In genomic region chr3:50289130-50289529, GRCh38 we compare ENCODE assay signal across 25 cellular contexts. TPM values are rescaled to one million over a fixed set of nuclear protein-coding genes. Genes with fewer than 3 reads are reported as not detected.
"Had no signal": no experiment of that assay in that cellular context is flagged by ENCODE, and none has a peak within 500 bp of the region (broad histone marks: within the 10 kb centered on the region; RNA-seq: fewer than 3 reads in every experiment).

No MANE protein-coding gene starts in this region.

- H3K4me3 Mint-ChIP-seq: activated B cell treated with CpG ODN at 0.5 μM for 24 hours; activated CD8-positive, alpha-beta memory T cell treated with anti-CD3 and anti-CD28 coated beads, Interleukin-2, amount 10 ng/mL, durations not matched to agents 7 days and 5 days had no signal

- H3K27ac Mint-ChIP-seq: activated B cell treated with CpG ODN at 0.5 μM for 24 hours; activated CD8-positive, alpha-beta memory T cell treated with anti-CD3 and anti-CD28 coated beads, Interleukin-2, amount 10 ng/mL, durations not matched to agents 7 days and 5 days; mesothelial cell of epicardium had no signal

- H3K9me3 ChIP-seq: prostate gland, right atrium auricular region, stomach, vagina had no signal

- H3K27me3 ChIP-seq: right atrium auricular region, stomach, vagina had no signal

- H3K27ac ChIP-seq: prostate gland, right atrium auricular region, SK-N-MC, skin epidermis, vagina had no signal

- DNase-seq: activated B cell treated with CpG ODN at 0.5 μM for 24 hours; activated CD8-positive, alpha-beta memory T cell treated with anti-CD3 and anti-CD28 coated beads, Interleukin-2, amount 10 ng/mL, durations not matched to agents 7 days and 5 days; activated gamma-delta T cell treated with Interleukin-2 at 50 U/mL for 16 hours; activated T-cell treated with anti-CD3 and anti-CD28 coated beads, Interleukin-2, amount 50 U/mL, for 1 hour; aorta; cortex of kidney; erythroblast; foreskin melanocyte; glutamatergic neuron; hippocampal formation; stimulated activated CD4-positive, alpha-beta T cell treated with anti-CD3 and anti-CD28 coated beads, Interleukin-15, amount 100 ng/mL, for 24 hours; stimulated activated CD4-positive, alpha-beta T cell treated with anti-CD3 and anti-CD28 coated beads, Interleukin-2, amount 100 ng/mL, for 48 hours; stomach; trophoblast cell had no signal

- H3K4me3 ChIP-seq: lung, prostate gland, right atrium auricular region, SK-N-MC, skin epidermis, vagina had no signal

- ATAC-seq: activated CD8-positive, alpha-beta memory T cell treated with anti-CD3 and anti-CD28 coated beads, Interleukin-2, amount 10 ng/mL, durations not matched to agents 7 days and 5 days had no signal

- H3K27me3 Mint-ChIP-seq: activated B cell treated with CpG ODN at 0.5 μM for 24 hours; activated CD8-positive, alpha-beta memory T cell treated with anti-CD3 and anti-CD28 coated beads, Interleukin-2, amount 10 ng/mL, durations not matched to agents 7 days and 5 days had no signal

- H3K9me3 Mint-ChIP-seq: activated B cell treated with CpG ODN at 0.5 μM for 24 hours, mesothelial cell of epicardium had no signal

RNA-seq across cellular contexts. Expression of gene LSMEM2, which starts 10.2 kb away (rescaled TPM):
- total RNA-seq: activated B cell treated with CpG ODN at 0.5 μM for 24 hours; activated CD8-positive, alpha-beta memory T cell treated with anti-CD3 and anti-CD28 coated beads, Interleukin-2, amount 10 ng/mL, durations not matched to agents 7 days and 5 days; omental fat pad; prostate gland; stomach; temporal lobe; vagina had no signal
- polyA plus RNA-seq: keratinocyte, neural cell had no signal
